In the genomic region with DNA sequence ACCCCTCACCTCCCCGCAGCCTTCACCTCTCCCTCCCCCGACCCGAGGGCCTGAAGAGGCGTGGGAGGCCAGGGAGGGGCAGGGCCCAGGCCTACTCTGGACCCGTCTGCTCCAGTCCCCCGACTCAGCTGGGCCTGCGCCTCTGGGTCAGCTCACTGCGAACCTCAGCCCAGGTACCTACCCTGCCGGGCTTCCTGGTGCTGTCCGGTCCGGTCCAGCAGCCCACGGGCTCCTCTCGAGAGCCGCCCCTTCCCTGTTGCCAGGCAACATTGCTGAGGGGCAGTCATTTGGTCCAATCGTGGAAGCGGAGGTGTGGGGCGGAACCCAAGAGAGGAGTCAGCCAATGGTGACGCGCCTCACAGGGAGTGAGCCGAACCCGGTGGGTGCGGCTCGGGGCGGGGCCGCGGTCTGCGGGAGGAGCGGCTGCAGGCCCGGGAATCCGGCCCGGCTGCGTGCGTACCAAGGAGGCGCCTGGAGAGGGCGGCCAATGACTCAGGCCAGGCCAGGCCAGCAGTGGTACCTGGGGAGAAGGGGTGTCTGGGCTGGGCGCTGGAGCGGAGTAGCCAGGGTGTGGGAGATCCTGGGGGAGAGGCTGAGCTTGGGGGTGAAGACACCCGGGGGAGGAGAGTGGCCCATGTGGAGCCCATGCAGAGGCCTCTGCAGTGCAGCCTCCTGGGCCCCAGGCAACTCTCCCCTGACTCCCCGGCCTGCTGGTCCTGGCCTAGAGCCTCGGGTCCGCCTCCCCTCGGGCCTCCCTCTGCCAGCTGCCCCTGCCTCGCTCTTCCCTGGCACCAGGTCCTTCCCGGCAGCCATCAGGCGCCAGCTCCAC, we compare ENCODE assay signal across 8 cellular contexts.
DNase-seq lines count a peak whose midpoint lies in the region; ATAC-seq lines count a peak whose summit lies in the region.

A gene with protein sequence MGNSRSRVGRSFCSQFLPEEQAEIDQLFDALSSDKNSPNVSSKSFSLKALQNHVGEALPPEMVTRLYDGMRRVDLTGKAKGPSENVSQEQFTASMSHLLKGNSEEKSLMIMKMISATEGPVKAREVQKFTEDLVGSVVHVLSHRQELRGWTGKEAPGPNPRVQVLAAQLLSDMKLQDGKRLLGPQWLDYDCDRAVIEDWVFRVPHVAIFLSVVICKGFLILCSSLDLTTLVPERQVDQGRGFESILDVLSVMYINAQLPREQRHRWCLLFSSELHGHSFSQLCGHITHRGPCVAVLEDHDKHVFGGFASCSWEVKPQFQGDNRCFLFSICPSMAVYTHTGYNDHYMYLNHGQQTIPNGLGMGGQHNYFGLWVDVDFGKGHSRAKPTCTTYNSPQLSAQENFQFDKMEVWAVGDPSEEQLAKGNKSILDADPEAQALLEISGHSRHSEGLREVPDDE (minus strand): TSS at position 240 of the 829 bp plus-strand sequence. CDS start 6,573 bp downstream, outside the sequence.

- H3K4me1 Mint-ChIP-seq in central memory CD8-positive, alpha-beta T cell = peaks cover 32% of the 10 kb centered on the region

- H3K27ac Mint-ChIP-seq in central memory CD8-positive, alpha-beta T cell (ENCODE audit: low read depth) = peak within 1 kb of the TSS; percentile 87

- peak within 1 kb of the TSS; percentile 90 for H3K4me3 Mint-ChIP-seq in central memory CD8-positive, alpha-beta T cell

- ATAC-seq in HG02943 (IDR thresholded peaks at IDR 0.05; ENCODE audit: low read depth, unreplicated experiment) = peak; percentile 91
- peak; percentile 99 for ATAC-seq in central memory CD8-positive, alpha-beta T cell (replicated peaks; ENCODE audit: extremely low read depth, poor library complexity, severe bottlenecking)

- H3K36me3 Mint-ChIP-seq in central memory CD8-positive, alpha-beta T cell (ENCODE audit: insufficient read depth) = peaks cover 12% of the 10 kb centered on the region

- H3K27me3 Mint-ChIP-seq in central memory CD8-positive, alpha-beta T cell = no peaks in the 10 kb centered on the region

- no peaks in the 10 kb centered on the region for H3K9me3 Mint-ChIP-seq in central memory CD8-positive, alpha-beta T cell

- DNase-seq in NCI-H2081 (lab: John Stamatoyannopoulos, UW) (peak; percentile 87 to 90), NCI-H2081 treated with DMSO at 0.1 percent for 48 hours (lab: John Stamatoyannopoulos, UW) (no peak), NCI-H2171 treated with DMSO at 0.1 percent for 48 hours (lab: John Stamatoyannopoulos, UW) (peak; percentile 92), iris pigment epithelial cell (ENCODE audit: low read depth) (peak; percentile 99)
- DNase-seq in activated CD4-positive, CD25-positive, alpha-beta regulatory T cell (lab: John Stamatoyannopoulos, UW) = peak; percentile 93 to 97 (median 96)
- DNase-seq in central memory CD8-positive, alpha-beta T cell (ENCODE audit: low spot score in 2 of 2) = peak; percentile 96 to 98
- peak; percentile 97 for DNase-seq in stimulated activated CD4-positive, alpha-beta T cell treated with anti-CD3 and anti-CD28 coated beads, Interleukin-12 subunit alpha, Interleukin-12 subunit beta, amount 100 ng/mL, for 4 hours
